8 cellular contexts compared by ENCODE assay signal in the genomic region with DNA sequence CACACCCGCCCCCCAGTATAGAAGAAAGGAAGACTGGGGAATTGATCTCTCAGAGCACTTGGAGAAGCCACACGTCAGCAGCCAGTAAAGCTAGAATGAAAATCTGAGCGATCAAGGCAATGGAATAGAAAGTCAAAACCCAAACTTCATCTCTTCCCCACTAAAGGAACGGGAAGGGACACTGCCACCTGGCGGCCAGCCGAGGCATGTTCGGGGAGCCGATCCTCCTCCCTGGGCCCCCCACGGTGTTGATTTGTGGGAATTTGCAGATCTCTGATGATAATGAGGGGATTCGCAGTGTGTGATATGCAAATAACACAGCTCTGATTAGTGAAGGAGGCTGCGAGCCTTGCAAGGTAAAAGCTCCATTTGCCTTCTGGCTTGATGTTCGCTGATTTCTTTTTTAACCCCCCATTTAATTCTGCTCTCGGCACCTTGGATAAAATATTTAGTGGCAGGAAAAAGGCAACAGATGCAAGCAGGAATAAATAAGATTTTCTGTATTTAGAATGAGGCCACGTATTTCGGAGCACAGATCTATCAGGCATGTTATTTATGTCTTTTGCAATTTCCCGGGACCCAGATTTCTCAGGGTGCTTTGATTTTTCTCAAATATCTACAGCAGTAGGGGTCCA.
DNase-seq lines count a peak whose midpoint lies in the region; ATAC-seq and TF ChIP-seq lines count a peak whose summit lies in the region.

No MANE protein-coding gene starts in this region.

- H3K36me3 ChIP-seq in fibroblast of lung (ENCODE audit: control insufficient read depth, insufficient read depth, low read length) (no peaks in the 10 kb centered on the region), psoas muscle (ENCODE audit: insufficient read depth in 1 of 2, low read depth in 1 of 2) (no peaks in the 10 kb centered on the region)

- H3K4me3 ChIP-seq in fibroblast of lung (replicated peaks in 1 of 4; ENCODE audit: control extremely low read depth in 1 of 4, insufficient read depth in 1 of 4, low read depth in 3 of 4, low read length in 4 of 4): no peak overlapping the region
- H3K4me3 ChIP-seq in psoas muscle: no peak overlapping the region
- H3K4me3 ChIP-seq in coronary artery: no peak overlapping the region

- H4K20me1 ChIP-seq in fibroblast of lung (ENCODE audit: control insufficient read depth, extremely low read depth, insufficient read depth, low read length): no peaks in the 10 kb centered on the region

- no peak overlapping the region for H3K27ac Mint-ChIP-seq in stimulated activated memory B cell treated with anti-CD40 and anti-IgM and Interleukin-4, amounts not matched to agents 10 μg/mL and 1 μg/mL and 100 μg/mL, for 72 hours

- H3K4me1 ChIP-seq in fibroblast of lung (ENCODE audit: control insufficient read depth, extremely low read depth, insufficient read depth, low read length) (no peaks in the 10 kb centered on the region), psoas muscle (no peaks in the 10 kb centered on the region)

- H3K27me3 ChIP-seq in fibroblast of lung (ENCODE audit: control insufficient read depth, insufficient read depth, low read length) (no peaks in the 10 kb centered on the region), psoas muscle (ENCODE audit: insufficient read depth in 3 of 3, low read length in 2 of 3) (peaks cover 0 to 2% (median 0%) of the 10 kb centered on the region in 3 donors)

- H3K9ac ChIP-seq in fibroblast of lung (ENCODE audit: insufficient read depth, low read length): no peak overlapping the region

- intact Hi-C loops in psoas muscle (cut with DNase I): no loop called here

- H3K27ac ChIP-seq in fibroblast of lung (ENCODE audit: insufficient read depth, low read length) (no peak overlapping the region), psoas muscle (no peak overlapping the region), coronary artery (no peak overlapping the region)

- no peak overlapping the region for H3K4me2 ChIP-seq in fibroblast of lung (ENCODE audit: extremely low read depth, insufficient read depth, low read length)

- no peaks in the 10 kb centered on the region for H3K9me3 ChIP-seq in fibroblast of lung (ENCODE audit: control insufficient read depth, insufficient read depth, low read depth, low read length)
- H3K9me3 ChIP-seq in psoas muscle: no peaks in the 10 kb centered on the region

- peak; percentile 17 to 28 for TF ChIP-seq CTCF in fibroblast of lung (conservative IDR thresholded peaks at IDR 0.05 in 1 of 2, IDR thresholded peaks at IDR 0.05 in 1 of 2; ENCODE audit: low read depth in 1 of 2, low read length in 2 of 2)
- peak; percentile 35 for TF ChIP-seq CTCF in psoas muscle (IDR thresholded peaks at IDR 0.05)
- TF ChIP-seq CTCF in coronary artery (IDR thresholded peaks at IDR 0.05): no peak

- peaks cover 2% of the 10 kb centered on the region for H3K9me3 Mint-ChIP-seq in stimulated activated memory B cell treated with anti-CD40 and anti-IgM and Interleukin-4, amounts not matched to agents 10 μg/mL and 1 μg/mL and 100 μg/mL, for 72 hours

- H2AFZ ChIP-seq in fibroblast of lung (ENCODE audit: low read length): no peak overlapping the region

- H3K4me1 Mint-ChIP-seq in stimulated activated memory B cell treated with anti-CD40 and anti-IgM and Interleukin-4, amounts not matched to agents 10 μg/mL and 1 μg/mL and 100 μg/mL, for 72 hours: no peaks in the 10 kb centered on the region

- H3K4me3 Mint-ChIP-seq in stimulated activated memory B cell treated with anti-CD40 and anti-IgM and Interleukin-4, amounts not matched to agents 10 μg/mL and 1 μg/mL and 100 μg/mL, for 72 hours: no peak overlapping the region

- 27 to 33% (median 29%) methylated on average over 16 of the region's 16 CpGs for WGBS in psoas muscle, 3 donors

- peaks cover 10% of the 10 kb centered on the region for H3K27me3 Mint-ChIP-seq in stimulated activated memory B cell treated with anti-CD40 and anti-IgM and Interleukin-4, amounts not matched to agents 10 μg/mL and 1 μg/mL and 100 μg/mL, for 72 hours

- peak; percentile 7 for DNase-seq in SIG-M5 treated with dmso at 0.1 percent for 504 hours (lab: John Stamatoyannopoulos, UW; ENCODE audit: unreplicated experiment)
- DNase-seq in SIG-M5 (lab: John Stamatoyannopoulos, UW): no peak
- peak; percentile 59 for DNase-seq in RPMI7951 (ENCODE audit: low read depth)
- DNase-seq in fibroblast of lung (ENCODE audit: low read depth in 2 of 2): no peak
- no peak for DNase-seq in psoas muscle
- DNase-seq in coronary artery (ENCODE audit: low spot score): no peak

- H3K79me2 ChIP-seq in fibroblast of lung (ENCODE audit: control insufficient read depth, insufficient read depth, low read length): no peaks in the 10 kb centered on the region

- peak; percentile 82 for ATAC-seq in HG03159 (IDR thresholded peaks at IDR 0.05; ENCODE audit: unreplicated experiment)
- ATAC-seq in psoas muscle: no peak
- ATAC-seq in stimulated activated memory B cell treated with anti-CD40 and anti-IgM and Interleukin-4, amounts not matched to agents 10 μg/mL and 1 μg/mL and 100 μg/mL, for 72 hours: no peak

- H3K36me3 Mint-ChIP-seq in stimulated activated memory B cell treated with anti-CD40 and anti-IgM and Interleukin-4, amounts not matched to agents 10 μg/mL and 1 μg/mL and 100 μg/mL, for 72 hours: no peaks in the 10 kb centered on the region

Comparison
In these comparisons a context has a peak if more than half of its experiments do, and no peak if none do; other contexts are left out.
1. DNase-seq: peak in SIG-M5 treated with dmso at 0.1 percent for 504 hours (single experiment) and RPMI7951 (single experiment); none in SIG-M5 (single experiment), fibroblast of lung (0 of 2), psoas muscle (0 of 2) and coronary artery (single experiment).